2 cellular contexts compared by ENCODE assay signal in the genomic region with DNA sequence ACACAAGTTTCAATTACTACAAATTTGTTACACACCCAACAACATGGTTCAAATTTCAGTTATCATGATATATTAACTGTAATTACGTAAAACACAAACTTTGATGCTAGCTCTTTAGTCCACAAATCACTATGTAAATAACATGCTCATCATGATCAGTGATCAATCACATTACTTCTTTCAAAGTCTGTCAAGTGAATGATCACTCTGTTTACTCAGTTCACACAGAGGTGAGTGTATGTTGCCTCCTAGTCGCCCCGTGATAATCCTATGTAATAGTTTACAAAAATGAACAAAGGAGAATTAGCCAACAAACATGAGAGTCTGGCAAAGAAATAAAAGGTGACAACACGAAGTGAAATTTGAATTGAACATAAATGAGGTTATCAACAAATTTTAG.
TF ChIP-seq lines count a peak whose summit lies in the region.

No MANE protein-coding gene starts in this region.

TF ChIP-seq in IMR-90, 13 proteins besides CTCF, POLR2A, EP300 and RAD21:
- TF ChIP-seq, protein P1, sequence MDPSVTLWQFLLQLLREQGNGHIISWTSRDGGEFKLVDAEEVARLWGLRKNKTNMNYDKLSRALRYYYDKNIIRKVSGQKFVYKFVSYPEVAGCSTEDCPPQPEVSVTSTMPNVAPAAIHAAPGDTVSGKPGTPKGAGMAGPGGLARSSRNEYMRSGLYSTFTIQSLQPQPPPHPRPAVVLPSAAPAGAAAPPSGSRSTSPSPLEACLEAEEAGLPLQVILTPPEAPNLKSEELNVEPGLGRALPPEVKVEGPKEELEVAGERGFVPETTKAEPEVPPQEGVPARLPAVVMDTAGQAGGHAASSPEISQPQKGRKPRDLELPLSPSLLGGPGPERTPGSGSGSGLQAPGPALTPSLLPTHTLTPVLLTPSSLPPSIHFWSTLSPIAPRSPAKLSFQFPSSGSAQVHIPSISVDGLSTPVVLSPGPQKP (IDR thresholded peaks at IDR 0.05; ENCODE audit: borderline replicate concordance, low read depth, low read length), result no peak
- TF ChIP-seq SMC3 (IDR thresholded peaks at IDR 0.05; ENCODE audit: low read depth, low read length), result no peak
- TF ChIP-seq FOS (IDR thresholded peaks at IDR 0.05; ENCODE audit: low read depth, low read length), result no peak
- TF ChIP-seq RCOR1 (IDR thresholded peaks at IDR 0.05; ENCODE audit: insufficient replicate concordance, low read length), result no peak
- TF ChIP-seq CHD1 (IDR thresholded peaks at IDR 0.05; ENCODE audit: low read depth, low read length), result no peak
- TF ChIP-seq MAZ (IDR thresholded peaks at IDR 0.05; ENCODE audit: borderline replicate concordance, low read depth, low read length), result no peak
- no peak for TF ChIP-seq BHLHE40 (IDR thresholded peaks at IDR 0.05; ENCODE audit: low read depth, low read length)
- no peak for TF ChIP-seq CEBPB (IDR thresholded peaks at IDR 0.05; ENCODE audit: low read depth, low read length)
- no peak for TF ChIP-seq RFX5 (IDR thresholded peaks at IDR 0.05; ENCODE audit: low read depth, low read length)
- TF ChIP-seq MXI1 (IDR thresholded peaks at IDR 0.05; ENCODE audit: borderline replicate concordance, low read depth, low read length), result no peak
- TF ChIP-seq MAFK (IDR thresholded peaks at IDR 0.05; ENCODE audit: low read depth, low read length), result no peak
- TF ChIP-seq NFE2L2 (IDR thresholded peaks at IDR 0.05; ENCODE audit: low read depth, low read length), result no peak
- TF ChIP-seq, protein P2, sequence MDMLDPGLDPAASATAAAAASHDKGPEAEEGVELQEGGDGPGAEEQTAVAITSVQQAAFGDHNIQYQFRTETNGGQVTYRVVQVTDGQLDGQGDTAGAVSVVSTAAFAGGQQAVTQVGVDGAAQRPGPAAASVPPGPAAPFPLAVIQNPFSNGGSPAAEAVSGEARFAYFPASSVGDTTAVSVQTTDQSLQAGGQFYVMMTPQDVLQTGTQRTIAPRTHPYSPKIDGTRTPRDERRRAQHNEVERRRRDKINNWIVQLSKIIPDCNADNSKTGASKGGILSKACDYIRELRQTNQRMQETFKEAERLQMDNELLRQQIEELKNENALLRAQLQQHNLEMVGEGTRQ (IDR thresholded peaks at IDR 0.05; ENCODE audit: low read depth, low read length), result no peak

TF ChIP-seq in HepG2, 621 proteins besides CTCF, POLR2A, EP300 and RAD21:
- TF ChIP-seq, protein P3, sequence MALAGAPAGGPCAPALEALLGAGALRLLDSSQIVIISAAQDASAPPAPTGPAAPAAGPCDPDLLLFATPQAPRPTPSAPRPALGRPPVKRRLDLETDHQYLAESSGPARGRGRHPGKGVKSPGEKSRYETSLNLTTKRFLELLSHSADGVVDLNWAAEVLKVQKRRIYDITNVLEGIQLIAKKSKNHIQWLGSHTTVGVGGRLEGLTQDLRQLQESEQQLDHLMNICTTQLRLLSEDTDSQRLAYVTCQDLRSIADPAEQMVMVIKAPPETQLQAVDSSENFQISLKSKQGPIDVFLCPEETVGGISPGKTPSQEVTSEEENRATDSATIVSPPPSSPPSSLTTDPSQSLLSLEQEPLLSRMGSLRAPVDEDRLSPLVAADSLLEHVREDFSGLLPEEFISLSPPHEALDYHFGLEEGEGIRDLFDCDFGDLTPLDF (CRISPR knock-in tag; IDR thresholded peaks at IDR 0.05), result no peak
- TF ChIP-seq, protein P4, sequence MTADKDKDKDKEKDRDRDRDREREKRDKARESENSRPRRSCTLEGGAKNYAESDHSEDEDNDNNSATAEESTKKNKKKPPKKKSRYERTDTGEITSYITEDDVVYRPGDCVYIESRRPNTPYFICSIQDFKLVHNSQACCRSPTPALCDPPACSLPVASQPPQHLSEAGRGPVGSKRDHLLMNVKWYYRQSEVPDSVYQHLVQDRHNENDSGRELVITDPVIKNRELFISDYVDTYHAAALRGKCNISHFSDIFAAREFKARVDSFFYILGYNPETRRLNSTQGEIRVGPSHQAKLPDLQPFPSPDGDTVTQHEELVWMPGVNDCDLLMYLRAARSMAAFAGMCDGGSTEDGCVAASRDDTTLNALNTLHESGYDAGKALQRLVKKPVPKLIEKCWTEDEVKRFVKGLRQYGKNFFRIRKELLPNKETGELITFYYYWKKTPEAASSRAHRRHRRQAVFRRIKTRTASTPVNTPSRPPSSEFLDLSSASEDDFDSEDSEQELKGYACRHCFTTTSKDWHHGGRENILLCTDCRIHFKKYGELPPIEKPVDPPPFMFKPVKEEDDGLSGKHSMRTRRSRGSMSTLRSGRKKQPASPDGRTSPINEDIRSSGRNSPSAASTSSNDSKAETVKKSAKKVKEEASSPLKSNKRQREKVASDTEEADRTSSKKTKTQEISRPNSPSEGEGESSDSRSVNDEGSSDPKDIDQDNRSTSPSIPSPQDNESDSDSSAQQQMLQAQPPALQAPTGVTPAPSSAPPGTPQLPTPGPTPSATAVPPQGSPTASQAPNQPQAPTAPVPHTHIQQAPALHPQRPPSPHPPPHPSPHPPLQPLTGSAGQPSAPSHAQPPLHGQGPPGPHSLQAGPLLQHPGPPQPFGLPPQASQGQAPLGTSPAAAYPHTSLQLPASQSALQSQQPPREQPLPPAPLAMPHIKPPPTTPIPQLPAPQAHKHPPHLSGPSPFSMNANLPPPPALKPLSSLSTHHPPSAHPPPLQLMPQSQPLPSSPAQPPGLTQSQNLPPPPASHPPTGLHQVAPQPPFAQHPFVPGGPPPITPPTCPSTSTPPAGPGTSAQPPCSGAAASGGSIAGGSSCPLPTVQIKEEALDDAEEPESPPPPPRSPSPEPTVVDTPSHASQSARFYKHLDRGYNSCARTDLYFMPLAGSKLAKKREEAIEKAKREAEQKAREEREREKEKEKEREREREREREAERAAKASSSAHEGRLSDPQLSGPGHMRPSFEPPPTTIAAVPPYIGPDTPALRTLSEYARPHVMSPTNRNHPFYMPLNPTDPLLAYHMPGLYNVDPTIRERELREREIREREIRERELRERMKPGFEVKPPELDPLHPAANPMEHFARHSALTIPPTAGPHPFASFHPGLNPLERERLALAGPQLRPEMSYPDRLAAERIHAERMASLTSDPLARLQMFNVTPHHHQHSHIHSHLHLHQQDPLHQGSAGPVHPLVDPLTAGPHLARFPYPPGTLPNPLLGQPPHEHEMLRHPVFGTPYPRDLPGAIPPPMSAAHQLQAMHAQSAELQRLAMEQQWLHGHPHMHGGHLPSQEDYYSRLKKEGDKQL (CRISPR knock-in tag; IDR thresholded peaks at IDR 0.05; ENCODE audit: low read depth), result peak; percentile 35; the same call in 1 of the 2 replicates
- TF ChIP-seq SOX13 (IDR thresholded peaks at IDR 0.05), result no peak
- 0 out of 4 replicates have a peak, but pooled peaks of 1 of the 2 experiments have one; percentile 6 for TF ChIP-seq SOX13 (CRISPR knock-in tag; conservative IDR thresholded peaks at IDR 0.05 in 1 of 2, IDR thresholded peaks at IDR 0.05 in 1 of 2)
- peak; percentile 97 for TF ChIP-seq HOXD1 (CRISPR knock-in tag; IDR thresholded peaks at IDR 0.05)
- TF ChIP-seq TCF7 (IDR thresholded peaks at IDR 0.05; ENCODE audit: low read depth), result peak; percentile 43; the same call in 1 of the 2 replicates
- 0 out of 2 replicates have a peak, but pooled peaks have one; percentile 19 for TF ChIP-seq FOXA3 (CRISPR knock-in tag; IDR thresholded peaks at IDR 0.05)
- no peak for TF ChIP-seq CREB1 (IDR thresholded peaks at IDR 0.05)
- TF ChIP-seq CREB1 (CRISPR knock-in tag; IDR thresholded peaks at IDR 0.05), result no peak
- TF ChIP-seq ZNF543 (CRISPR knock-in tag; IDR thresholded peaks at IDR 0.05), result no peak
TF ChIP-seq in HepG2: peak in this region for 5.
